Comparison of ENCODE assay signal across 8 cellular contexts in genomic region chr1:205775717-205776056, GRCh38. TPM values are rescaled to one million over a fixed set of nuclear protein-coding genes. Genes with fewer than 3 reads are reported as not detected.
DNase-seq lines count a peak whose midpoint lies in the region; ATAC-seq, FAIRE-seq and TF ChIP-seq lines count a peak whose summit lies in the region.

No MANE protein-coding gene starts in this region.

- no peak for TF ChIP-seq CTCF in IMR-90 (conservative IDR thresholded peaks at IDR 0.05; ENCODE audit: low read depth, low read length)

- POLR2A ChIA-PET in IMR-90 (lab: Charles Lee; ENCODE audit: unreplicated experiment): no interaction called here

- peaks cover 54% of the 10 kb centered on the region for H3K4me1 Mint-ChIP-seq in stimulated activated memory B cell treated with anti-CD40 and anti-IgM and Interleukin-4, amounts not matched to agents 10 μg/mL and 1 μg/mL and 100 μg/mL, for 72 hours

- H2AK9ac ChIP-seq in IMR-90 (replicated peaks; ENCODE audit: low read depth, low read length, poor library complexity): no peak overlapping the region

- H3K27me3 ChIP-seq in IMR-90 (ENCODE audit: control insufficient read depth, insufficient read depth, low read length) (no peaks in the 10 kb centered on the region; the same call in none of the 2 replicates), right cardiac atrium (ENCODE audit: control insufficient read depth, insufficient read depth) (no peaks in the 10 kb centered on the region), small intestine (ENCODE audit: control insufficient read depth in 2 of 2, insufficient read depth in 2 of 2, low read length in 2 of 2) (no peaks in the 10 kb centered on the region)

- H3K36me3 Mint-ChIP-seq in activated naive CD4-positive, alpha-beta T cell treated with anti-CD3 and anti-CD28 coated beads, Interleukin-2, amount 50 U/mL, for 72 hours: peaks cover 8 to 18% of the 10 kb centered on the region in 2 donors
- peaks cover 17% of the 10 kb centered on the region for H3K36me3 Mint-ChIP-seq in stimulated activated memory B cell treated with anti-CD40 and anti-IgM and Interleukin-4, amounts not matched to agents 10 μg/mL and 1 μg/mL and 100 μg/mL, for 72 hours

- no peak overlapping the region for H3K23ac ChIP-seq in IMR-90 (ENCODE audit: low read depth, low read length)

- H3K4ac ChIP-seq in IMR-90 (ENCODE audit: low read depth, low read length): no peak overlapping the region

- no peak overlapping the region for H2BK5ac ChIP-seq in IMR-90 (ENCODE audit: low read depth, low read length, poor library complexity, severe bottlenecking)

- TF ChIP-seq POLR2A in IMR-90 (IDR thresholded peaks at IDR 0.05; ENCODE audit: low read depth, low read length): no peak

- H3K9me3 Mint-ChIP-seq in activated naive CD4-positive, alpha-beta T cell treated with anti-CD3 and anti-CD28 coated beads, Interleukin-2, amount 50 U/mL, for 72 hours: no peaks in the 10 kb centered on the region
- H3K9me3 Mint-ChIP-seq in stimulated activated memory B cell treated with anti-CD40 and anti-IgM and Interleukin-4, amounts not matched to agents 10 μg/mL and 1 μg/mL and 100 μg/mL, for 72 hours: no peaks in the 10 kb centered on the region

- dilution Hi-C loops in IMR-90 (cut with HindIII; ENCODE audit: low sequenced_read_pairs, unreplicated experiment): no loop called here

- intact Hi-C loops in IMR-90 (cut with micrococcal nuclease): loop anchor here (2.0 kb wide), 1 partner anchor 25 kb away; the partner anchor contains the start of gene NUCKS1
- intact Hi-C loops in right cardiac atrium (cut with DNase I): no loop called here

- no peak overlapping the region for H2BK15ac ChIP-seq in IMR-90 (ENCODE audit: low read depth, low read length)

- CTCF ChIA-PET in IMR-90 (lab: Yijun Ruan, JAX): interaction anchor here (1.0 kb wide), 1 partner anchor 201 kb away, joined by 3 read pairs; no protein-coding TSS in a partner anchor

- H3K4me1 ChIP-seq in IMR-90 (ENCODE audit: control insufficient read depth, insufficient read depth, low read length): no peaks in the 10 kb centered on the region; the same call in none of the 2 replicates
- peaks cover 3% of the 10 kb centered on the region for H3K4me1 ChIP-seq in right cardiac atrium (ENCODE audit: control insufficient read depth, insufficient read depth, low read length)
- no peaks in the 10 kb centered on the region for H3K4me1 ChIP-seq in small intestine (ENCODE audit: control insufficient read depth in 2 of 2, insufficient read depth in 1 of 2, low read depth in 1 of 2, low read length in 1 of 2)

- ATAC-seq in IMR-90 (ENCODE audit: low read depth) (no peak; the same call in 1 of the 2 replicates), right cardiac atrium (peak; percentile 69 to 77), GM21825 (IDR thresholded peaks at IDR 0.05; ENCODE audit: unreplicated experiment) (no peak), GM19035 (IDR thresholded peaks at IDR 0.05; ENCODE audit: unreplicated experiment) (no peak), HG03045 (IDR thresholded peaks at IDR 0.05; ENCODE audit: unreplicated experiment) (no peak)
- ATAC-seq in activated naive CD4-positive, alpha-beta T cell treated with anti-CD3 and anti-CD28 coated beads, Interleukin-2, amount 50 U/mL, for 72 hours: no peak
- ATAC-seq in stimulated activated memory B cell treated with anti-CD40 and anti-IgM and Interleukin-4, amounts not matched to agents 10 μg/mL and 1 μg/mL and 100 μg/mL, for 72 hours: no peak

- in situ Hi-C loops in IMR-90 (cut with MboI; ENCODE audit: low sequenced_read_pairs): no loop called here

- peaks cover 0 to 4% of the 10 kb centered on the region in 2 experiments; a peak in 1 of 4 replicates for H3K79me1 ChIP-seq in IMR-90 (ENCODE audit: low read depth in 1 of 2, low read length in 2 of 2)

- H2BK120ac ChIP-seq in IMR-90 (ENCODE audit: low read depth, low read length): no peak overlapping the region

- DNase-seq in IMR-90: peak; percentile 33
- no peak for DNase-seq in activated naive CD4-positive, alpha-beta T cell treated with anti-CD3 and anti-CD28 coated beads, Interleukin-2, amount 50 U/mL, for 72 hours (ENCODE audit: low spot score in 2 of 2)
- no peak for DNase-seq in right cardiac atrium
- no peak for DNase-seq in small intestine

- H4K91ac ChIP-seq in IMR-90 (ENCODE audit: insufficient read depth, low read depth, low read length): no peak overlapping the region

- H3K9me3 ChIP-seq in IMR-90 (ENCODE audit: control insufficient read depth, insufficient read depth, low read length) (no peaks in the 10 kb centered on the region), right cardiac atrium (ENCODE audit: control insufficient read depth, low read length) (no peaks in the 10 kb centered on the region), small intestine (ENCODE audit: control insufficient read depth, low read depth) (no peaks in the 10 kb centered on the region)

- H3K56ac ChIP-seq in IMR-90 (ENCODE audit: extremely low read depth, insufficient read depth, low read length): no peak overlapping the region

- no peaks in the 10 kb centered on the region for H3K36me3 ChIP-seq in IMR-90 (ENCODE audit: control insufficient read depth, insufficient read depth, low read length)
- no peaks in the 10 kb centered on the region for H3K36me3 ChIP-seq in small intestine (ENCODE audit: control insufficient read depth in 2 of 2, insufficient read depth in 2 of 2, low read length in 2 of 2)

- TF ChIP-seq RAD21 in IMR-90 (IDR thresholded peaks at IDR 0.05; ENCODE audit: low read length): no peak

- peak overlapping the region; percentile 90 for H3K4me3 Mint-ChIP-seq in stimulated activated memory B cell treated with anti-CD40 and anti-IgM and Interleukin-4, amounts not matched to agents 10 μg/mL and 1 μg/mL and 100 μg/mL, for 72 hours

- no peak for FAIRE-seq in small intestine (lab: Jason Lieb, UNC)

- peak overlapping the region; percentile 80; the same call in 1 of the 2 replicates for H3K4me2 ChIP-seq in IMR-90 (ENCODE audit: low read depth, low read length)

- H2AK5ac ChIP-seq in IMR-90 (ENCODE audit: low read depth, low read length): no peak overlapping the region

- H4K8ac ChIP-seq in IMR-90 (ENCODE audit: low read depth in 2 of 2, low read length in 2 of 2): peak overlapping the region in 1 of 2 experiments; percentile 61; a peak in 1 of 4 replicates

- H3K27me3 Mint-ChIP-seq in stimulated activated memory B cell treated with anti-CD40 and anti-IgM and Interleukin-4, amounts not matched to agents 10 μg/mL and 1 μg/mL and 100 μg/mL, for 72 hours: no peaks in the 10 kb centered on the region

- no peak overlapping the region for H3K18ac ChIP-seq in IMR-90 (ENCODE audit: low read depth, low read length)

- H4K20me1 ChIP-seq in IMR-90 (ENCODE audit: insufficient read depth, low read length): no peaks in the 10 kb centered on the region

- H3K27ac Mint-ChIP-seq in activated naive CD4-positive, alpha-beta T cell treated with anti-CD3 and anti-CD28 coated beads, Interleukin-2, amount 50 U/mL, for 72 hours: peak overlapping the region; percentile 95 to 97
- H3K27ac Mint-ChIP-seq in stimulated activated memory B cell treated with anti-CD40 and anti-IgM and Interleukin-4, amounts not matched to agents 10 μg/mL and 1 μg/mL and 100 μg/mL, for 72 hours: peak overlapping the region; percentile 93

- H3K9ac ChIP-seq in IMR-90 (ENCODE audit: low read depth, low read length): no peak overlapping the region

- no TSS peak for BruUV-seq in IMR-90 (replicated peaks; lab: Mats Ljungman, UMichigan)

- 0 out of 2 replicates have a peak overlapping the region, but pooled peaks have one; percentile 42 for H3K14ac ChIP-seq in IMR-90 (replicated peaks; ENCODE audit: low read depth, low read length)

- H2BK20ac ChIP-seq in IMR-90 (ENCODE audit: low read depth, low read length): no peak overlapping the region

- H3K27ac ChIP-seq in IMR-90 (ENCODE audit: insufficient read depth, low read length) (no peak overlapping the region), right cardiac atrium (ENCODE audit: low read length) (no peak overlapping the region), small intestine (ENCODE audit: low read depth in 1 of 2, low read length in 1 of 2) (no peak overlapping the region)

- H4K5ac ChIP-seq in IMR-90 (ENCODE audit: low read depth, low read length): no peak overlapping the region

- H3K9me1 ChIP-seq in IMR-90 (ENCODE audit: insufficient read depth, low read length): peaks cover 6% of the 10 kb centered on the region

- H3K4me3 ChIP-seq in IMR-90 (ENCODE audit: insufficient read depth, low read depth, low read length) (peak overlapping the region; percentile 14; the same call in 1 of the 2 replicates), right cardiac atrium (ENCODE audit: low read length) (peak overlapping the region; percentile 78), small intestine (ENCODE audit: low read depth in 1 of 2, low read length in 2 of 2) (peak overlapping the region in 1 of 2 donors; percentile 52)

- no peak overlapping the region for H2AFZ ChIP-seq in IMR-90 (replicated peaks; ENCODE audit: low read length, poor library complexity)

RNA-seq across cellular contexts. Expression of gene RAB29, which starts 0.4 kb away (rescaled TPM):
- total RNA-seq in IMR-90 (2012; rRNA removed) (5.8 and 7.3 TPM in 2 replicates), right cardiac atrium (10 to 100 TPM; 19.3 to 24.8 (median 21.4) TPM)
- polyA plus RNA-seq in IMR-90 (2012; rRNA removed) (4.4 and 5.7 TPM in 2 replicates), right cardiac atrium (10.6 TPM), small intestine (10 to 100 TPM in 1 of 3 donors, 1 to 10 TPM in 2; 7.4 to 10.3 (median 7.6) TPM)
- 2.5 and 3.8 TPM in 2 replicates for polyA plus RNA-seq in IMR-90 (2012; cell fraction: cytosol; rRNA removed)
- 2.8 and 6.3 TPM in 2 replicates for polyA plus RNA-seq in IMR-90 (2012; cell fraction: nucleus; rRNA removed; ENCODE audit: low replicate concordance)
- 10 to 100 TPM; 22.3 to 39.0 TPM for total RNA-seq in activated naive CD4-positive, alpha-beta T cell treated with anti-CD3 and anti-CD28 coated beads, Interleukin-2, amount 50 U/mL, for 72 hours

RNA-seq across cellular contexts. Expression of gene NUCKS1, which starts 25.7 kb away (rescaled TPM):
- 103 and 179 TPM in 2 replicates for total RNA-seq in IMR-90 (2012; rRNA removed)
- polyA plus RNA-seq in IMR-90 (2012; rRNA removed): 29.0 and 37.9 TPM in 2 replicates
- 6.9 and 7.8 TPM in 2 replicates for polyA plus RNA-seq in IMR-90 (2012; cell fraction: cytosol; rRNA removed)
- 1.9 and 13.9 TPM in 2 replicates for polyA plus RNA-seq in IMR-90 (2012; cell fraction: nucleus; rRNA removed; ENCODE audit: low replicate concordance)
- 100 to 1,000 TPM in 1 of 2 donors, 10 to 100 TPM in 1; 97.1 to 173 TPM for total RNA-seq in activated naive CD4-positive, alpha-beta T cell treated with anti-CD3 and anti-CD28 coated beads, Interleukin-2, amount 50 U/mL, for 72 hours
- total RNA-seq in right cardiac atrium: 100 to 1,000 TPM; 224 to 277 (median 251) TPM
- 89.9 TPM for polyA plus RNA-seq in right cardiac atrium
- polyA plus RNA-seq in small intestine: 10 to 100 TPM in 2 of 3 donors, 1 to 10 TPM in 1; 7.8 to 52.5 (median 11.6) TPM

RNA-seq across cellular contexts. Expression of gene SLC41A1, which starts 37.3 kb away (rescaled TPM):
- total RNA-seq in IMR-90 (2012; rRNA removed) (6.3 and 6.7 TPM in 2 replicates), right cardiac atrium (100 to 1,000 TPM; 235 to 420 (median 330) TPM)
- polyA plus RNA-seq in IMR-90 (2012; rRNA removed) (25.8 and 26.3 TPM in 2 replicates), right cardiac atrium (187 TPM), small intestine (1 to 10 TPM in 2 of 3 donors, under 1 TPM in 1; 0.89 to 9.4 (median 3.2) TPM)
- 12.9 and 17.0 TPM in 2 replicates for polyA plus RNA-seq in IMR-90 (2012; cell fraction: cytosol; rRNA removed)
- 16.2 and 38.7 TPM in 2 replicates for polyA plus RNA-seq in IMR-90 (2012; cell fraction: nucleus; rRNA removed; ENCODE audit: low replicate concordance)
- 10 to 100 TPM; 31.1 to 64.4 TPM for total RNA-seq in activated naive CD4-positive, alpha-beta T cell treated with anti-CD3 and anti-CD28 coated beads, Interleukin-2, amount 50 U/mL, for 72 hours

Comparison
In these comparisons a context has a peak if more than half of its experiments do, and no peak if none do; other contexts are left out.
1. ATAC-seq: peak in right cardiac atrium (2 of 2); none in IMR-90 (single experiment), activated naive CD4-positive, alpha-beta T cell treated with anti-CD3 and anti-CD28 coated beads, Interleukin-2, amount 50 U/mL, for 72 hours (0 of 2), stimulated activated memory B cell treated with anti-CD40 and anti-IgM and Interleukin-4, amounts not matched to agents 10 μg/mL and 1 μg/mL and 100 μg/mL, for 72 hours (single experiment), GM21825 (single experiment), GM19035 (single experiment) and HG03045 (single experiment).